Comparison of ENCODE assay signal across 11 cellular contexts in the genomic region with DNA sequence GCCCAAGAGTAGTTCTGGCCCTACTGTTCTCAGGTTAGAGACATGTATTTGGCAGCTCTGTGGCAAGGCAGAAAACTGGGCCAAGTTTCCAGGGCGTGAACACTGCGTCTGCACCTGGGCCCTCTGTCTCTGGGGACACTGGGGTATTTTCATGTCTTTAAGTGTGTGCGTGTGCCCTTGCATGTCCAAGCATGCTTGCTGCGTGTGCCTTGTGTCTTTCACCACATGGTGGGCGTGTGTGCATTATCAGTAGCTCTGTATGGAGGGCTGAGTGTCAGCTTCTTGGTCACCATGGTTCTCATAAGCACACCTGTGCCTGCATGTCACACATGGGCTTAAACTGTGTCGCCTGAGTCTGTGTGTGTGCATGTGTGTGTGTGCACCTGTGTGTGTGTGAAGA.
DNase-seq lines count a peak whose midpoint lies in the region; ATAC-seq, FAIRE-seq and TF ChIP-seq lines count a peak whose summit lies in the region.
"Had no signal": no experiment of that assay in that cellular context is flagged by ENCODE, and none has a peak within 500 bp of the region (broad histone marks: within the 10 kb centered on the region; RNA-seq: fewer than 3 reads in every experiment).

No MANE protein-coding gene starts in this region.

- DNase-seq in GM10266 (ENCODE audit: extremely low spot score) (peak; percentile 55), NCI-H526 (lab: John Stamatoyannopoulos, UW) (peak; percentile 47 to 71), globus pallidus (ENCODE audit: low spot score) (no peak), D721Med (ENCODE audit: insufficient read length, low spot score) (no peak), NOMO-1 treated with DMSO at 0.1 percent for 48 hours (lab: John Stamatoyannopoulos, UW; ENCODE audit: unreplicated experiment) (no peak)
- DNase-seq in stimulated activated CD4-positive, alpha-beta T cell treated with anti-CD3 and anti-CD28 coated beads, Interleukin-12 subunit alpha, Interleukin-12 subunit beta, amount 100 ng/mL, for 4 hours = no peak
- DNase-seq: brain microvascular endothelial cell, SK-N-SH had no signal

- no peak for FAIRE-seq in D721Med (lab: Jason Lieb, UNC)

- TF ChIP-seq CTCF in GM10266 (IDR thresholded peaks at IDR 0.05; ENCODE audit: control insufficient read depth, insufficient read depth, low read depth, missing control alignments) (no peak), D721Med (IDR thresholded peaks at IDR 0.05; ENCODE audit: insufficient read depth, missing control alignments) (no peak)

- ATAC-seq in GM19395 (IDR thresholded peaks at IDR 0.05; ENCODE audit: unreplicated experiment) = peak; percentile 84
- ATAC-seq in HG02943 (IDR thresholded peaks at IDR 0.05; ENCODE audit: low read depth, unreplicated experiment) = peak; percentile 79
- ATAC-seq: sciatic nerve had no signal

Comparison
In these comparisons a context has a peak if more than half of its experiments do, and no peak if none do; other contexts are left out.
1. DNase-seq: peak in GM10266 (single experiment) and NCI-H526 (2 of 2); none in stimulated activated CD4-positive, alpha-beta T cell treated with anti-CD3 and anti-CD28 coated beads, Interleukin-12 subunit alpha, Interleukin-12 subunit beta, amount 100 ng/mL, for 4 hours (single experiment), globus pallidus (single experiment), D721Med (single experiment) and NOMO-1 treated with DMSO at 0.1 percent for 48 hours (single experiment).